ENCODE assay signal across 9 cellular contexts in genomic region chr3:122074621-122075265, GRCh38. TPM values are rescaled to one million over a fixed set of nuclear protein-coding genes. Genes with fewer than 3 reads are reported as not detected.
DNase-seq lines count a peak whose midpoint lies in the region; ATAC-seq lines count a peak whose summit lies in the region.
"Had no signal": no experiment of that assay in that cellular context is flagged by ENCODE, and none has a peak within 500 bp of the region (broad histone marks: within the 10 kb centered on the region; RNA-seq: fewer than 3 reads in every experiment).

No MANE protein-coding gene starts in this region.

- H3K4me3 Mint-ChIP-seq in T-helper 17 cell = no peak overlapping the region

- H3K27me3 Mint-ChIP-seq in T-helper 17 cell = peaks cover 33% of the 10 kb centered on the region

- H3K9me3 ChIP-seq in T-helper 17 cell (ENCODE audit: control insufficient read depth, low read length, poor library complexity, severe bottlenecking) = no peaks in the 10 kb centered on the region

- H3K4me1 Mint-ChIP-seq in T-helper 17 cell = peaks cover 13% of the 10 kb centered on the region

- H3K27ac Mint-ChIP-seq in T-helper 17 cell = peak overlapping the region; percentile 45

- ATAC-seq in HG03025 (IDR thresholded peaks at IDR 0.05; ENCODE audit: low FRiP score, unreplicated experiment) = peak; percentile 56
- ATAC-seq in T-helper 17 cell = no peak
- ATAC-seq in stimulated activated naive CD8-positive, alpha-beta T cell treated with anti-CD3 and anti-CD28 coated beads, Interleukin-15, Interleukin-2, amounts not matched to agents 100 U/mL and 50 U/mL, for 24 hours = peak; percentile 45

- no peaks in the 10 kb centered on the region for H3K36me3 Mint-ChIP-seq in T-helper 17 cell (ENCODE audit: low read depth)

- DNase-seq in NK-92 treated with Interleukin-12 subunit alpha and Interleukin-12 subunit beta, amount 100 ng/mL, for 24 hours (lab: John Stamatoyannopoulos, UW) = peak; percentile 37
- DNase-seq in NK-92 (lab: John Stamatoyannopoulos, UW; ENCODE audit: unreplicated experiment) = no peak
- no peak for DNase-seq in T-helper 17 cell
- DNase-seq in stimulated activated naive CD8-positive, alpha-beta T cell treated with anti-CD3 and anti-CD28 coated beads, Interleukin-15, Interleukin-2, amounts not matched to agents 100 U/mL and 50 U/mL, for 24 hours = no peak
- DNase-seq in NCI-H2196 treated with DMSO at 0.1 percent for 48 hours (lab: John Stamatoyannopoulos, UW; ENCODE audit: unreplicated experiment) = no peak
- no peak for DNase-seq in activated effector memory CD4-positive, alpha-beta T cell treated with Interleukin-2 at 50 U/mL for 16 hours
- no peak for DNase-seq in HCEC 1CT

RNA-seq across cellular contexts. Expression of gene CD86, which starts 19.6 kb away (rescaled TPM):
- 1 to 10 TPM; 1.3 to 4.3 TPM for total RNA-seq in T-helper 17 cell
- total RNA-seq: NCI-H460 had no signal

RNA-seq across cellular contexts. Expression of gene ILDR1, which starts 52.7 kb away (rescaled TPM):
- total RNA-seq in T-helper 17 cell = under 1 TPM in 1 of 2 donors, not detected in 1; 0.32 TPM
